In the genomic region with DNA sequence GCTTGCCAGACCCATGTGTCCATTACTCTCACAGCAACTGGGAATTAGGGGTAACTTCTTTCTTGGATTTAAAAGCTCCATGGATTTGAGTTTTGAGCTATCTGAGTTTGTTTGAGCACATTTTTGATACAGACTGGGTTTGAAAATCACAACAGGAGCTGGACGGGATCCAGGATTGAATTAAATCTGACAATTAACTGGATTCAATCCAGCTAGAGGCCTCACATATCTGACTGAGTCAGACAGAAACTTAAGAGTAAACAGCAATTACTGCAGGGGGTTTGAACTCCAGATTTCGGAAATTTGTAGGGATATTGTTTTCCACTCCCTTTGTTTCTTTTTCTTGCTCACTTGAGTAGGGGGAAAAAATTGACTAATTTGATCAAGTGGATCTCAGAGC, we compare ENCODE assay signal across 21 cellular contexts.
A peak's percentile ranks its signal among the peaks of the same experiment; 100 is the strongest.
DNase-seq lines count a peak whose midpoint lies in the region; ATAC-seq and TF ChIP-seq lines count a peak whose summit lies in the region.
"Had no signal": no experiment of that assay in that cellular context is flagged by ENCODE, and none has a peak within 500 bp of the region (broad histone marks: within the 10 kb centered on the region; RNA-seq: fewer than 3 reads in every experiment).

No MANE protein-coding gene starts in this region.

- H3K36me3 ChIP-seq in BE2C (no peaks in the 10 kb centered on the region), PC-3 (ENCODE audit: low read depth, low read length) (no peaks in the 10 kb centered on the region)
- H3K36me3 ChIP-seq: cardiac muscle cell, ovary had no signal

- intact Hi-C loops in PC-3 (cut with micrococcal nuclease): no loop called here

- H3K36me3 Mint-ChIP-seq in H9 (ENCODE audit: insufficient read depth in 1 of 3, low read depth in 3 of 3): peaks cover 0 to 3% (median 0%) of the 10 kb centered on the region in 3 experiments; a peak in 1 of 7 replicates
- H3K36me3 Mint-ChIP-seq: activated naive CD8-positive, alpha-beta T cell treated with anti-CD3 and anti-CD28 coated beads, Interleukin-2, amount 10 ng/mL, durations not matched to agents 7 days and 5 days; CD8-positive, alpha-beta memory T cell had no signal

- no peak overlapping the region for H2AK5ac ChIP-seq in H9 (ENCODE audit: insufficient read length, low read length)

- peaks cover 9% of the 10 kb centered on the region; the same call in 1 of the 2 replicates for H3K4me1 ChIP-seq in BE2C
- no peaks in the 10 kb centered on the region for H3K4me1 ChIP-seq in H9 (ENCODE audit: insufficient read depth, low read length)
- no peaks in the 10 kb centered on the region; the same call in 1 of the 2 replicates for H3K4me1 ChIP-seq in PC-3 (ENCODE audit: insufficient read depth, low read length)

- peaks cover 7% of the 10 kb centered on the region in 2 experiments; a peak in 3 of 5 replicates for H3K9me3 Mint-ChIP-seq in H9
- H3K9me3 Mint-ChIP-seq: activated naive CD8-positive, alpha-beta T cell treated with anti-CD3 and anti-CD28 coated beads, Interleukin-2, amount 10 ng/mL, durations not matched to agents 7 days and 5 days had no signal

- H2BK15ac ChIP-seq in H9 (ENCODE audit: low read depth, low read length): no peak overlapping the region

- H3K4me1 Mint-ChIP-seq in H9: peaks cover 15 to 21% of the 10 kb centered on the region in 2 experiments
- H3K4me1 Mint-ChIP-seq: activated naive CD8-positive, alpha-beta T cell treated with anti-CD3 and anti-CD28 coated beads, Interleukin-2, amount 10 ng/mL, durations not matched to agents 7 days and 5 days; CD8-positive, alpha-beta memory T cell had no signal

- no peak overlapping the region for H3K14ac ChIP-seq in H9 (ENCODE audit: insufficient read depth, low read length)

- no peak overlapping the region for H3T11ph ChIP-seq in H9 (ENCODE audit: low read length)

- CTCF ChIA-PET in PC-3 (lab: Charles Lee): no interaction called here

- H3K27me3 ChIP-seq in BE2C: no peaks in the 10 kb centered on the region
- no peaks in the 10 kb centered on the region for H3K27me3 ChIP-seq in H9 (ENCODE audit: insufficient read depth, low read length)
- no peaks in the 10 kb centered on the region for H3K27me3 ChIP-seq in PC-3 (ENCODE audit: low read length)
- H3K27me3 ChIP-seq: cardiac muscle cell, ovary had no signal

- H3K56ac ChIP-seq in H9 (ENCODE audit: insufficient read length, low read depth, low read length): no peak overlapping the region

- H3K79me2 ChIP-seq in H9 (ENCODE audit: insufficient read depth, low read length) (no peaks in the 10 kb centered on the region), PC-3 (ENCODE audit: low read length) (no peaks in the 10 kb centered on the region)

- TF ChIP-seq CTCF in BE2C (IDR thresholded peaks at IDR 0.05; ENCODE audit: low read depth, low read length): no peak
- no peak for TF ChIP-seq CTCF in H9 (conservative IDR thresholded peaks at IDR 0.05)
- no peak for TF ChIP-seq CTCF in PC-3 (conservative IDR thresholded peaks at IDR 0.05; ENCODE audit: low read depth, low read length)
- TF ChIP-seq CTCF in fibroblast of the aortic adventitia (IDR thresholded peaks at IDR 0.05; ENCODE audit: insufficient read depth, low read length): no peak

- no CpG with 5 or more reads among the region's 2 CpGs for WGBS in H9 (ENCODE audit: extremely low coverage, insufficient read length, low lambda C conversion rate)

- H3K9me2 ChIP-seq in PC-3 (replicated peaks; ENCODE audit: low read length): no peaks in the 10 kb centered on the region

- H2BK20ac ChIP-seq in H9 (ENCODE audit: low read depth, low read length, poor library complexity, severe bottlenecking): no peak overlapping the region

- peak; percentile 24 for DNase-seq in BE2C
- no peak for DNase-seq in H9
- DNase-seq in PC-3: peak; percentile 23
- DNase-seq in fibroblast of the aortic adventitia (ENCODE audit: low read depth): peak; percentile 43
- DNase-seq in NCI-H146 (lab: John Stamatoyannopoulos, UW): no peak
- DNase-seq in T-helper 2 cell: no peak
- DNase-seq in stimulated activated CD4-positive, alpha-beta T cell treated with anti-CD3 and anti-CD28 coated beads, Interleukin-4, amount 100 ng/mL, for 1 hour: no peak
- DNase-seq in activated CD4-positive, alpha-beta T cell treated with anti-CD3 and anti-CD28 coated beads, Interleukin-2, amount 50 U/mL, for 1 hour: no peak
- DNase-seq: activated naive CD8-positive, alpha-beta T cell treated with anti-CD3 and anti-CD28 coated beads, Interleukin-2, amount 10 ng/mL, durations not matched to agents 7 days and 5 days; CD8-positive, alpha-beta memory T cell; EL; left ventricle myocardium superior; NCI-H1092 treated with DMSO at 0.1 percent for 48 hours; NCI-H2227 treated with DMSO at 0.1 percent for 48 hours; ovary; SHP77; stimulated activated CD4-positive, alpha-beta T cell treated with anti-CD3 and anti-CD28 coated beads, Interleukin-1b, Interleukin-23, amount 100 ng/mL, for 48 hours had no signal

- no peak overlapping the region for H3K23ac ChIP-seq in H9 (ENCODE audit: insufficient read length, low read depth, low read length)

- no peak overlapping the region for H4K91ac ChIP-seq in H9 (ENCODE audit: insufficient read length, low read depth, low read length)

- no peaks in the 10 kb centered on the region for H3F3A ChIP-seq in PC-3 (ENCODE audit: low read length, unreplicated experiment)

- H3K4ac ChIP-seq in H9 (ENCODE audit: low read depth, low read length): no peak overlapping the region

- H3K18ac ChIP-seq in H9 (ENCODE audit: insufficient read length, low read depth, low read length): no peak overlapping the region

- no TSS peak for BruUV-seq in PC-3 (replicated peaks; lab: Mats Ljungman, UMichigan)

- H4K5ac ChIP-seq in H9 (ENCODE audit: insufficient read length, low read depth, low read length): no peak overlapping the region

- H3K4me3 ChIP-seq in BE2C (ENCODE audit: low read depth, low read length) (no peak overlapping the region; the same call in 1 of the 2 replicates), PC-3 (ENCODE audit: low read length) (no peak overlapping the region), fibroblast of the aortic adventitia (ENCODE audit: low read depth, low read length) (no peak overlapping the region)
- H3K4me3 ChIP-seq: cardiac muscle cell, ovary had no signal

- H3K27me3 Mint-ChIP-seq in H9 (ENCODE audit: low read depth): no peaks in the 10 kb centered on the region
- H3K27me3 Mint-ChIP-seq: activated naive CD8-positive, alpha-beta T cell treated with anti-CD3 and anti-CD28 coated beads, Interleukin-2, amount 10 ng/mL, durations not matched to agents 7 days and 5 days; CD8-positive, alpha-beta memory T cell had no signal

- H3K23me2 ChIP-seq in H9 (ENCODE audit: insufficient read length, low read depth, low read length, poor library complexity, severe bottlenecking): no peaks in the 10 kb centered on the region

- no peaks in the 10 kb centered on the region for H4K20me1 ChIP-seq in H9 (ENCODE audit: control insufficient read depth, insufficient read depth, insufficient read length)
- no peaks in the 10 kb centered on the region for H4K20me1 ChIP-seq in PC-3 (ENCODE audit: low read length)

- H3K27ac ChIP-seq in H9 (ENCODE audit: insufficient read length, low read depth, low read length) (no peak overlapping the region), PC-3 (ENCODE audit: low read length) (no peak overlapping the region)
- H3K27ac ChIP-seq: cardiac muscle cell, KMS-11, ovary had no signal

- no peak overlapping the region for H4K8ac ChIP-seq in H9 (replicated peaks; ENCODE audit: insufficient read length, low read depth, low read length)

- no peak overlapping the region for H2BK120ac ChIP-seq in H9 (ENCODE audit: low read depth, low read length, poor library complexity, severe bottlenecking)

- H2AFZ ChIP-seq in H9 (ENCODE audit: low read length) (peak overlapping the region; percentile 85), PC-3 (ENCODE audit: low read length) (no peak overlapping the region)

- POLR2A ChIA-PET in PC-3 (lab: Charles Lee; ENCODE audit: unreplicated experiment): no interaction called here

- no peaks in the 10 kb centered on the region for H3K79me1 ChIP-seq in H9 (ENCODE audit: insufficient read depth, low read depth, low read length, poor library complexity, severe bottlenecking)

- no peak overlapping the region for H3K4me3 Mint-ChIP-seq in H9
- H3K4me3 Mint-ChIP-seq: activated naive CD8-positive, alpha-beta T cell treated with anti-CD3 and anti-CD28 coated beads, Interleukin-2, amount 10 ng/mL, durations not matched to agents 7 days and 5 days; CD8-positive, alpha-beta memory T cell had no signal

- no peak overlapping the region for H3K4me2 ChIP-seq in H9 (ENCODE audit: insufficient read depth, insufficient read length, low read length)
- H3K4me2 ChIP-seq in PC-3 (ENCODE audit: low read length): no peak overlapping the region
- H3K4me2 ChIP-seq: KMS-11 had no signal

- H3K9ac ChIP-seq in H9 (ENCODE audit: extremely low read depth, insufficient read length, low read length) (no peak overlapping the region), PC-3 (ENCODE audit: low read length) (no peak overlapping the region)
- H3K9ac ChIP-seq: KMS-11 had no signal

- ATAC-seq in PC-3: no peak; the same call in 1 of the 2 replicates
- ATAC-seq: esophagus mucosa, left ventricle myocardium superior, sciatic nerve had no signal

- H3K27ac Mint-ChIP-seq in H9: peak overlapping the region in 1 of 3 experiments; percentile 87; a peak in 2 of 7 replicates
- H3K27ac Mint-ChIP-seq: activated naive CD8-positive, alpha-beta T cell treated with anti-CD3 and anti-CD28 coated beads, Interleukin-2, amount 10 ng/mL, durations not matched to agents 7 days and 5 days; CD8-positive, alpha-beta memory T cell had no signal

- H3K9me3 ChIP-seq in BE2C: no peaks in the 10 kb centered on the region
- no peaks in the 10 kb centered on the region for H3K9me3 ChIP-seq in H9 (ENCODE audit: control insufficient read depth, low read depth, low read length)
- H3K9me3 ChIP-seq in PC-3 (ENCODE audit: low read length): no peaks in the 10 kb centered on the region
- H3K9me3 ChIP-seq: ovary had no signal

- no peak overlapping the region for H2BK12ac ChIP-seq in H9 (ENCODE audit: insufficient read length, low read depth, low read length)

- no peak overlapping the region for H2BK5ac ChIP-seq in H9 (ENCODE audit: insufficient read length, low read length)

Comparison
In these comparisons a context has a peak if more than half of its experiments do, and no peak if none do; other contexts are left out.
1. DNase-seq: peak in BE2C (single experiment), PC-3 (single experiment) and fibroblast of the aortic adventitia (single experiment); none in H9 (single experiment), NCI-H146 (single experiment), T-helper 2 cell (0 of 5), stimulated activated CD4-positive, alpha-beta T cell treated with anti-CD3 and anti-CD28 coated beads, Interleukin-4, amount 100 ng/mL, for 1 hour (single experiment) and activated CD4-positive, alpha-beta T cell treated with anti-CD3 and anti-CD28 coated beads, Interleukin-2, amount 50 U/mL, for 1 hour (single experiment).